Comparison of ENCODE assay signal across 8 cellular contexts in the genomic region with DNA sequence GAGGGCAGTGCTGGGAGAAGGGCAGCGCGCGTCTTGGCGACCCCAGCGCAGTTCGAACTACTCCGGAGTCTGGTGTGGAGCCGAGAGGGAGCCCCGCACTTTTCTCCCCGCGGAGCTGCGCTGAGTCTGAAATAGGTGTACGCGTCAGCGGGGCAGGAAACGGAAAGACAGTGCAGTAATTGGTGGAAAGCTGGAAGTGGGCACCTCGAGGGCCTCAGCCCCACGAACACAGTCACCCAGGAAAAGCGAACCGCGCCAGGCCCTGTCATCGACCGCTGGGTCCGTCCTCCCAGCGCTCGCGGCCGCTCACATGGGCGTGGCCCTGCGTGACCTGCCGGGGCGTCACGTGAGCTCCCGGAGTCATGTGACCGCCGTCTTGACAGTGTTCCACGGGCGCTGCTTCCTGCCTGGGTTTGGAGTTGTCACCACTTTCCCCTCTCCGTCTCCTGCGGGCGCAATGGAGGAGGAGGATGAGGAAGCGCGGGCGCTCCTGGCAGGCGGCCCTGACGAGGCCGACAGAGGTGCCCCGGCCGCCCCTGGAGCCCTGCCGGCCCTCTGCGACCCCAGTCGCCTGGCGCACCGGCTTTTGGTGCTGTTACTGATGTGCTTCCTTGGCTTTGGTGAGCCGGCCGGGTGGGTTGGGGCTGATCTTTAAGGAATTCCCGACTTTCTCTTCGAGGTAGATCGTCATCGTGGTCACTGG. TPM values are rescaled to one million over a fixed set of nuclear protein-coding genes. Genes with fewer than 3 reads are reported as not detected.
DNase-seq lines count a peak whose midpoint lies in the region; ATAC-seq, FAIRE-seq and TF ChIP-seq lines count a peak whose summit lies in the region.

A gene with protein sequence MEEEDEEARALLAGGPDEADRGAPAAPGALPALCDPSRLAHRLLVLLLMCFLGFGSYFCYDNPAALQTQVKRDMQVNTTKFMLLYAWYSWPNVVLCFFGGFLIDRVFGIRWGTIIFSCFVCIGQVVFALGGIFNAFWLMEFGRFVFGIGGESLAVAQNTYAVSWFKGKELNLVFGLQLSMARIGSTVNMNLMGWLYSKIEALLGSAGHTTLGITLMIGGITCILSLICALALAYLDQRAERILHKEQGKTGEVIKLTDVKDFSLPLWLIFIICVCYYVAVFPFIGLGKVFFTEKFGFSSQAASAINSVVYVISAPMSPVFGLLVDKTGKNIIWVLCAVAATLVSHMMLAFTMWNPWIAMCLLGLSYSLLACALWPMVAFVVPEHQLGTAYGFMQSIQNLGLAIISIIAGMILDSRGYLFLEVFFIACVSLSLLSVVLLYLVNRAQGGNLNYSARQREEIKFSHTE (plus strand): TSS at position 359 of the 703 bp plus-strand sequence. CDS start 99 bp downstream, at position 458.

- TF ChIP-seq CTCF in GM12875 (IDR thresholded peaks at IDR 0.05; ENCODE audit: borderline replicate concordance, insufficient read depth, low read depth, low read length) (0 out of 2 replicates have a peak, but pooled peaks have one; percentile 0), pancreas (IDR thresholded peaks at IDR 0.05) (no peak), thyroid gland (IDR thresholded peaks at IDR 0.05) (peak in 1 of 6 experiments; percentile 24)

- no peak for FAIRE-seq in pancreas (lab: Jason Lieb, UNC)

- H3K27ac ChIP-seq in pancreas (peak within 1 kb of the TSS; percentile 65 to 76 (median 72)), thyroid gland (peak within 1 kb of the TSS; percentile 44 to 71 (median 62))

- intact Hi-C loops in Right ventricle myocardium inferior (cut with DNase I): loop anchor here (5.0 kb wide), 1 partner anchor 160 kb away; a partner anchor contains a TSS
- intact Hi-C loops in pancreas (cut with DNase I): no loop called here
- intact Hi-C loops in thyroid gland (cut with DNase I): no loop called here

- no peaks in the 10 kb centered on the region for H3K27me3 ChIP-seq in pancreas
- no peaks in the 10 kb centered on the region for H3K27me3 ChIP-seq in thyroid gland

- peak in 1 of 2 donors; percentile 84 for TF ChIP-seq POLR2A in thyroid gland (IDR thresholded peaks at IDR 0.05)

- no peaks in the 10 kb centered on the region for H3K36me3 ChIP-seq in pancreas
- no peaks in the 10 kb centered on the region for H3K36me3 ChIP-seq in thyroid gland

- DNase-seq in NCI-H1417 treated with DMSO at 0.1 percent for 48 hours (lab: John Stamatoyannopoulos, UW): peak; percentile 47
- peak; percentile 55 to 80 for DNase-seq in SW 1271 (lab: John Stamatoyannopoulos, UW)
- peak; percentile 65 for DNase-seq in activated naive CD8-positive, alpha-beta T cell treated with anti-CD3 and anti-CD28 coated beads, Interleukin-2, amount 50 U/mL, for 16 hours (ENCODE audit: low read depth, low spot score)
- peak; percentile 99 for DNase-seq in Right ventricle myocardium inferior (ENCODE audit: missing footprints)
- peak; percentile 92 to 96 (median 94) for DNase-seq in pancreas
- peak; percentile 95 to 97 for DNase-seq in thyroid gland

- H3K4me3 ChIP-seq in GM12875 (ENCODE audit: low read depth, low read length) (peak within 1 kb of the TSS; percentile 88), pancreas (peak within 1 kb of the TSS; percentile 75 to 96 (median 84)), thyroid gland (replicated peaks in 1 of 3) (peak within 1 kb of the TSS; percentile 4 to 69 (median 50))

- 0 to 1% methylated on average over 49 to 60 of the region's 60 CpGs for WGBS in pancreas, 2 donors
- WGBS in thyroid gland, 2 donors: 0 to 1% methylated on average over 27 to 28 of the region's 60 CpGs

- H3K9me3 ChIP-seq in pancreas: no peaks in the 10 kb centered on the region
- H3K9me3 ChIP-seq in thyroid gland: no peaks in the 10 kb centered on the region

- H3K4me1 ChIP-seq in pancreas (peaks cover 0 to 27% (median 9%) of the 10 kb centered on the region in 3 donors), thyroid gland (peaks cover 10 to 16% of the 10 kb centered on the region in 2 donors)

- ATAC-seq in HG02763 (IDR thresholded peaks at IDR 0.05; ENCODE audit: unreplicated experiment): peak; percentile 98
- peak; percentile 99 for ATAC-seq in Right ventricle myocardium inferior
- peak; percentile 97 to 99 (median 99) for ATAC-seq in pancreas

RNA-seq across cellular contexts. Expression of the gene that starts here (rescaled TPM):
- total RNA-seq in Right ventricle myocardium inferior: 32.2 TPM
- total RNA-seq in pancreas: 10 to 100 TPM; 13.0 to 37.4 (median 22.6) TPM
- polyA plus RNA-seq in pancreas: 10 to 100 TPM in 1 of 2 donors, 1 to 10 TPM in 1; 8.9 to 27.2 TPM
- 100 to 1,000 TPM in 2 of 4 donors, 10 to 100 TPM in 2; 86.6 to 136 (median 96.2) TPM for total RNA-seq in thyroid gland

Comparison
In these comparisons a context has a peak if more than half of its experiments do, and no peak if none do; other contexts are left out.
1. Peak in every context shown above with its lines: DNase-seq, ATAC-seq, H3K4me3 ChIP-seq and H3K27ac ChIP-seq.
2. DNase-seq: peak in every context shown above with its lines; median percentile 99 in Right ventricle myocardium inferior; 96 in thyroid gland; 94 in pancreas; 68 in SW 1271; 65 in activated naive CD8-positive, alpha-beta T cell treated with anti-CD3 and anti-CD28 coated beads, Interleukin-2, amount 50 U/mL, for 16 hours; 47 in NCI-H1417 treated with DMSO at 0.1 percent for 48 hours.